ENCODE assay signal across 15 cellular contexts in genomic region chr9:72207278-72207677, GRCh38. TPM values are rescaled to one million over a fixed set of nuclear protein-coding genes. Genes with fewer than 3 reads are reported as not detected.
A peak's percentile ranks its signal among the peaks of the same experiment; 100 is the strongest.
DNase-seq lines count a peak whose midpoint lies in the region; ATAC-seq and TF ChIP-seq lines count a peak whose summit lies in the region.
"Had no signal": no experiment of that assay in that cellular context is flagged by ENCODE, and none has a peak within 500 bp of the region (broad histone marks: within the 10 kb centered on the region; RNA-seq: fewer than 3 reads in every experiment).

No MANE protein-coding gene starts in this region.

- POLR2A ChIA-PET in GM10248 (lab: Yijun Ruan, JAX): no interaction called here

- H3K27ac ChIP-seq in GM23248: no peak overlapping the region
- H3K27ac ChIP-seq: coronary artery, vagina had no signal

- no peaks in the 10 kb centered on the region for H3K79me2 ChIP-seq in GM23248 (ENCODE audit: insufficient read depth)

- H3F3A ChIP-seq in GM23248 (ENCODE audit: insufficient read depth): no peaks in the 10 kb centered on the region

- CTCF ChIA-PET in GM10248 (lab: Yijun Ruan, JAX): interaction anchor here (1.0 to 2.2 kb wide), 4 partner anchors 8 to 169 kb away, joined by 3 to 5 read pairs (median 3); no protein-coding TSS in a partner anchor

- no peak overlapping the region for H2AFZ ChIP-seq in GM23248

- H3K27me3 ChIP-seq in GM23248 (replicated peaks; ENCODE audit: insufficient read depth): 0 out of 2 replicates have a peak, but pooled peaks cover 10% of the 10 kb centered on the region
- H3K27me3 ChIP-seq: vagina had no signal

- no peaks in the 10 kb centered on the region for H3K9me2 ChIP-seq in GM23248 (ENCODE audit: insufficient read depth)

- no peak overlapping the region for H3K4me3 ChIP-seq in GM23248
- H3K4me3 ChIP-seq: coronary artery, vagina had no signal

- H3K9me3 ChIP-seq in GM23248 (ENCODE audit: low read depth): no peaks in the 10 kb centered on the region
- H3K9me3 ChIP-seq: vagina had no signal

- in situ Hi-C loops in GM23248 (cut with MboI): no loop called here

- H3K4me2 ChIP-seq in GM23248 (ENCODE audit: unreplicated experiment): no peak overlapping the region

- TF ChIP-seq CTCF in GM10248 (IDR thresholded peaks at IDR 0.05; ENCODE audit: control extremely low read depth, extremely low read depth, low read depth, missing control alignments): no peak

- ATAC-seq in GM19438 (IDR thresholded peaks at IDR 0.05; ENCODE audit: low read depth, unreplicated experiment) (peak; percentile 68), HG02798 (IDR thresholded peaks at IDR 0.05; ENCODE audit: poor library complexity, unreplicated experiment) (peak; percentile 37), HG03565 (IDR thresholded peaks at IDR 0.05; ENCODE audit: unreplicated experiment) (peak; percentile 45)
- ATAC-seq: activated T-cell treated with anti-CD3 and anti-CD28 coated beads, Interleukin-2, amount 50 U/mL, for 4 hours; SK-N-SH treated with all-trans-retinoic acid at 6 μM for 48 hours had no signal

- DNase-seq in GM10248 (ENCODE audit: extremely low spot score) (peak; percentile 37), DMS 273 treated with DMSO at 0.1 percent for 48 hours (lab: John Stamatoyannopoulos, UW) (no peak), GM23248 (no peak), midbrain (lab: John Stamatoyannopoulos, UW) (no peak)
- no peak for DNase-seq in activated CD4-positive, CD25-positive, alpha-beta regulatory T cell (lab: John Stamatoyannopoulos, UW)
- DNase-seq: activated T-cell treated with anti-CD3 and anti-CD28 coated beads, Interleukin-2, amount 50 U/mL, for 4 hours; DMS79 treated with DMSO at 0.1 percent for 48 hours; NCI-H1105; stimulated activated CD4-positive, alpha-beta T cell treated with anti-CD3 and anti-CD28 coated beads, Interleukin-2, amount 100 ng/mL, for 24 hours had no signal

- no peak overlapping the region for H3K9ac ChIP-seq in GM23248

- H3K4me1 ChIP-seq in GM23248 (ENCODE audit: insufficient read depth): no peaks in the 10 kb centered on the region
- H3K4me1 ChIP-seq: vagina had no signal

- no peaks in the 10 kb centered on the region for H4K20me1 ChIP-seq in GM23248 (ENCODE audit: insufficient read depth)

- H3K36me3 ChIP-seq in GM23248 (ENCODE audit: low read depth): no peaks in the 10 kb centered on the region
- H3K36me3 ChIP-seq: vagina had no signal

RNA-seq across cellular contexts. Expression of gene GDA, which starts 58.0 kb away (rescaled TPM):
- not detected in 2 replicates for total RNA-seq in GM23248 (2014; rRNA removed; shearing (Covaris generic))
- not detected in 2 replicates for polyA plus RNA-seq in GM23248 (2016; fragmentation: Nextera tagmentation; extraction: Ambion mirVana)
- total RNA-seq: vagina had no signal
